ENCODE assay signal across 8 cellular contexts in the genomic region with DNA sequence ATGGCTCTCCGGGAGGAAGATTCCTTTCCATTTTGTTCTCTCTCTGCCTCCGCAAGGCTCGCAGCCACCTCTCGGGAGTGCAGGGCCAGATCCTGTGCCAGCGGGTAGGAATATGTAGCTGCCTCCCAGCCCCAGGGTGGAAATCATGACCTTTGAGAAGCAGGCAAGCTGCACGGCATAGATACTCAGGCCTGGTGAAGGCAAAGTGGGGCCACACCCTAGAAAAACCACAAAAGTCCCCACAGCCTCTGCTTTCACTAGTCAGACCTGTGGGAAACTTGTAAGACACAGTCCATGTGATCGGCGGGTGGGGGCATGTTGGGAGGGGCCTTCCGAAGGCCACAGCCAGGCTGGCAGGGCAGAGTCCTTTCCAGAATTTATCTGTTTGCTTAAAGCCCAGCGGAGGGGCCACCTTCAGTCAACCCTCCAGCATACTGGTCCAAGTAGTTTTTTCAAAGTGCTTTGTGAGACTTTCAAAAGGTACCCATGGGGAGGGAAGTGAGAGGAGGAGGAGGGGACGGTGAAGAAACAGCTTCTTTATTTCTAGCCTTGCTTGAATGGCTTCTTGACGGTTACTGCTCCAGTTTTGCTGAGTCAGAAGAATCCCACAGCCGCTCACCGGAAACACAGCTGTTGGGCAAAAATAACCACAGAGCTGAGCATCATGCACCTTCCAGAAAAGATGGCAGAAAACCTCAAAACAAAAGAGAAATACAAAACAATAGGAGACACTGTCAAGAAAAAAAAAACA. TPM values are rescaled to one million over a fixed set of nuclear protein-coding genes. Genes with fewer than 3 reads are reported as not detected.
DNase-seq lines count a peak whose midpoint lies in the region; ATAC-seq and TF ChIP-seq lines count a peak whose summit lies in the region.

Gene MAP1LC3B2, plus strand, starts transcription at position 52 of the 751 bp plus-strand sequence. CDS start 16,562 bp downstream, outside the sequence.

- H3K4me1 ChIP-seq in heart left ventricle (peaks cover 0 to 45% (median 1%) of the 10 kb centered on the region in 12 donors), rectal smooth muscle tissue (ENCODE audit: control insufficient read depth, insufficient read depth, low read length) (no peaks in the 10 kb centered on the region)

- peak within 1 kb of the TSS; percentile 17 for H3K9ac ChIP-seq in rectal smooth muscle tissue (ENCODE audit: low read length)

- WGBS in heart left ventricle, 4 donors = 53 to 66% (median 54%) methylated on average over 13 to 14 of the region's 14 CpGs

- intact Hi-C loops in heart left ventricle (cut with DNase I) = no loop called here

- DNase-seq in SHP77 treated with DMSO at 0.1 percent for 48 hours (lab: John Stamatoyannopoulos, UW) (peak; percentile 24), heart left ventricle (peak; percentile 52 to 75 (median 54)), NCI-H774 (lab: John Stamatoyannopoulos, UW) (no peak), NCI-H1092 treated with DMSO at 0.1 percent for 48 hours (lab: John Stamatoyannopoulos, UW) (no peak)
- peak; percentile 72 for DNase-seq in activated naive CD4-positive, alpha-beta T cell treated with Interleukin-2 at 50 U/mL for 16 hours

- H3K4me3 ChIP-seq in heart left ventricle = peak within 1 kb of the TSS in 3 of 12 donors; percentile 17 to 30 (median 19)
- H3K4me3 ChIP-seq in rectal smooth muscle tissue (ENCODE audit: low read length) = peak within 1 kb of the TSS; percentile 45

- H3K36me3 ChIP-seq in heart left ventricle (no peaks in the 10 kb centered on the region), rectal smooth muscle tissue (ENCODE audit: control insufficient read depth, insufficient read depth, low read length) (no peaks in the 10 kb centered on the region)

- no peak for TF ChIP-seq POLR2A in heart left ventricle (IDR thresholded peaks at IDR 0.05)

- peak; percentile 83 for ATAC-seq in GM18909 (IDR thresholded peaks at IDR 0.05; ENCODE audit: poor library complexity, unreplicated experiment)
- ATAC-seq in HG03066 (IDR thresholded peaks at IDR 0.05; ENCODE audit: low read depth, unreplicated experiment) = peak; percentile 79
- ATAC-seq in heart left ventricle = peak; percentile 70 to 93 (median 80)

- H3K27me3 ChIP-seq in heart left ventricle (no peaks in the 10 kb centered on the region), rectal smooth muscle tissue (ENCODE audit: control insufficient read depth, insufficient read depth, low read length) (no peaks in the 10 kb centered on the region)

- peaks cover 0 to 16% (median 9%) of the 10 kb centered on the region in 12 donors for H3K9me3 ChIP-seq in heart left ventricle

- no peak for TF ChIP-seq CTCF in heart left ventricle (IDR thresholded peaks at IDR 0.05)

- H3K27ac ChIP-seq in heart left ventricle (peak within 1 kb of the TSS in 11 of 12 donors; percentile 3 to 90 (median 53)), rectal smooth muscle tissue (ENCODE audit: low read depth, low read length) (peak within 1 kb of the TSS; percentile 56)

RNA-seq across cellular contexts. Expression of gene MAP1LC3B2, which starts in this region (rescaled TPM):
- total RNA-seq in heart left ventricle = 1 to 10 TPM in 8 of 9 donors, under 1 TPM in 1; 0.91 to 4.8 (median 2.3) TPM
- 1 to 10 TPM in 1 of 2 donors, under 1 TPM in 1; 0.91 to 5.4 TPM for polyA plus RNA-seq in heart left ventricle

Comparison
In these comparisons a context has a peak if more than half of its experiments do, and no peak if none do; other contexts are left out.
1. DNase-seq: peak in SHP77 treated with DMSO at 0.1 percent for 48 hours (single experiment), activated naive CD4-positive, alpha-beta T cell treated with Interleukin-2 at 50 U/mL for 16 hours (single experiment) and heart left ventricle (5 of 5); none in NCI-H774 (single experiment) and NCI-H1092 treated with DMSO at 0.1 percent for 48 hours (single experiment).
2. Peak in every context shown above with its lines, with median percentiles within 50 percentile points of each other: ATAC-seq.